Comparison of ENCODE assay signal across 11 cellular contexts in genomic region chr2:198691236-198691635, GRCh38.
"Had no signal": no experiment of that assay in that cellular context is flagged by ENCODE, and none has a peak within 500 bp of the region (broad histone marks: within the 10 kb centered on the region; RNA-seq: fewer than 3 reads in every experiment).

No MANE protein-coding gene starts in this region.

- H3K4me3 ChIP-seq: GM23248, GM23338, HAP-1 had no signal

- H3K9ac ChIP-seq: GM23248 had no signal

- H3K4me2 ChIP-seq: GM23338 had no signal

- H3K4me1 ChIP-seq: HAP-1 had no signal

- H3K36me3 ChIP-seq: HAP-1 had no signal

- DNase-seq: GM23248, GOT3, H7, H9, HCEC 1CT, HFFc6 had no signal

- H3K27ac ChIP-seq: GM23248 had no signal

- H2AFZ ChIP-seq: GM23248, GM23338 had no signal

- ATAC-seq: GM23338, HCT116 had no signal

- FAIRE-seq: H1, H54 had no signal

- H3K9me3 ChIP-seq: HAP-1 had no signal
